In genomic region chr12:62317017-62317416, GRCh38 we compare ENCODE assay signal across 21 cellular contexts.
"Had no signal": no experiment of that assay in that cellular context is flagged by ENCODE, and none has a peak within 500 bp of the region (broad histone marks: within the 10 kb centered on the region; RNA-seq: fewer than 3 reads in every experiment).

No MANE protein-coding gene starts in this region.

- DNase-seq: colonic mucosa; dermis blood vessel endothelial cell; erythroblast; foreskin keratinocyte; immature natural killer cell; kidney; left cardiac atrium; left ventricle myocardium inferior; lower lobe of right lung; mesendoderm; naive B cell; nucleus accumbens; ovary; small intestine; stimulated activated CD4-positive, alpha-beta T cell treated with anti-CD3 and anti-CD28 coated beads, Interleukin-12 subunit alpha, Interleukin-12 subunit beta, amount 100 ng/mL, for 4 hours; stimulated activated naive CD4-positive, alpha-beta T cell treated with Interleukin-2 at 50 U/mL for 16 hours; thyroid gland had no signal

- H3K4me3 Mint-ChIP-seq: immature natural killer cell, naive B cell, neural crest cell, type B pancreatic cell had no signal

- H3K4me1 Mint-ChIP-seq: neural crest cell had no signal

- H3K9me3 Mint-ChIP-seq: neural crest cell, type B pancreatic cell had no signal

- H3K9me3 ChIP-seq: colonic mucosa, left ventricle myocardium inferior, lower lobe of right lung, ovary, right atrium auricular region, suprapubic skin, thyroid gland had no signal

- H3K4me1 ChIP-seq: colonic mucosa, foreskin keratinocyte, lower lobe of right lung, right atrium auricular region, suprapubic skin, thyroid gland had no signal

- H3K27ac ChIP-seq: colonic mucosa, foreskin keratinocyte, left ventricle myocardium inferior, lower lobe of right lung, ovary, right atrium auricular region, suprapubic skin, thyroid gland had no signal

- H3K27ac Mint-ChIP-seq: type B pancreatic cell had no signal

- H3K27me3 ChIP-seq: colonic mucosa, foreskin keratinocyte, ovary, right atrium auricular region, suprapubic skin, thyroid gland had no signal

- H3K36me3 ChIP-seq: ovary had no signal

- ATAC-seq: foreskin keratinocyte, left cardiac atrium, lower lobe of right lung had no signal

- H3K4me3 ChIP-seq: colonic mucosa, left ventricle myocardium inferior, lower lobe of right lung, ovary, right atrium auricular region, suprapubic skin, thyroid gland had no signal

- H3K27me3 Mint-ChIP-seq: naive B cell, type B pancreatic cell had no signal
